8 cellular contexts compared by ENCODE assay signal in genomic region chr2:138503087-138503442, GRCh38. TPM values are rescaled to one million over a fixed set of nuclear protein-coding genes. Genes with fewer than 3 reads are reported as not detected.
DNase-seq lines count a peak whose midpoint lies in the region; ATAC-seq and TF ChIP-seq lines count a peak whose summit lies in the region.

No MANE protein-coding gene starts in this region.

- POLR2A ChIA-PET in activated naive CD8-positive, alpha-beta T cell treated with anti-CD3 and anti-CD28 coated beads, Interleukin-2, amount 10 ng/mL, durations not matched to agents 7 days and 5 days (lab: Charles Lee): no interaction called here

- WGBS in tibial nerve, 2 donors: 48 to 51% methylated on average over 2 of the region's 2 CpGs

- no peak for ATAC-seq in activated naive CD8-positive, alpha-beta T cell treated with anti-CD3 and anti-CD28 coated beads, Interleukin-2, amount 10 ng/mL, durations not matched to agents 7 days and 5 days (ENCODE audit: low read depth)
- ATAC-seq in esophagus mucosa: no peak
- ATAC-seq in GM21390 (IDR thresholded peaks at IDR 0.05; ENCODE audit: unreplicated experiment): no peak

- TF ChIP-seq POLR2A in tibial nerve (IDR thresholded peaks at IDR 0.05): no peak

- H3K27ac ChIP-seq in tibial nerve: peak overlapping the region in 3 of 4 donors; percentile 90 to 97 (median 93)

- TF ChIP-seq CTCF in GM12875 (IDR thresholded peaks at IDR 0.05; ENCODE audit: borderline replicate concordance, insufficient read depth, low read depth, low read length): no peak
- TF ChIP-seq CTCF in kidney epithelial cell (IDR thresholded peaks at IDR 0.05; ENCODE audit: insufficient read depth, low read length, poor library complexity, severe bottlenecking): no peak
- no peak for TF ChIP-seq CTCF in tibial nerve (IDR thresholded peaks at IDR 0.05)

- H3K4me3 ChIP-seq in GM12875 (ENCODE audit: low read depth, low read length) (peak overlapping the region; percentile 85), kidney epithelial cell (ENCODE audit: low read depth, low read length) (peak overlapping the region; percentile 78), tibial nerve (peak overlapping the region in 3 of 4 donors; percentile 79 to 80 (median 80))

- H3K27me3 ChIP-seq in kidney epithelial cell (ENCODE audit: control insufficient read depth, insufficient read depth, low read length): no peaks in the 10 kb centered on the region
- H3K27me3 ChIP-seq in tibial nerve: no peaks in the 10 kb centered on the region

- H3K4me3 Mint-ChIP-seq in IgD-negative memory B cell: peak overlapping the region; percentile 98 to 100 (median 99)
- peak overlapping the region; percentile 96 for H3K4me3 Mint-ChIP-seq in activated naive CD8-positive, alpha-beta T cell treated with anti-CD3 and anti-CD28 coated beads, Interleukin-2, amount 10 ng/mL, durations not matched to agents 7 days and 5 days

- no peaks in the 10 kb centered on the region for H3K36me3 ChIP-seq in kidney epithelial cell (ENCODE audit: control insufficient read depth, insufficient read depth, low read length)
- no peaks in the 10 kb centered on the region for H3K36me3 ChIP-seq in tibial nerve

- peaks cover 0 to 56% (median 15%) of the 10 kb centered on the region in 4 donors for H3K4me1 ChIP-seq in tibial nerve

- H3K36me3 Mint-ChIP-seq in IgD-negative memory B cell: peaks cover 4% of the 10 kb centered on the region
- H3K36me3 Mint-ChIP-seq in activated naive CD8-positive, alpha-beta T cell treated with anti-CD3 and anti-CD28 coated beads, Interleukin-2, amount 10 ng/mL, durations not matched to agents 7 days and 5 days: peaks cover 13% of the 10 kb centered on the region

- DNase-seq in activated naive CD8-positive, alpha-beta T cell treated with anti-CD3 and anti-CD28 coated beads, Interleukin-2, amount 10 ng/mL, durations not matched to agents 7 days and 5 days: no peak
- DNase-seq in kidney epithelial cell (ENCODE audit: low read depth): no peak
- no peak for DNase-seq in tibial nerve (ENCODE audit: low spot score in 2 of 2)
- DNase-seq in ureter (ENCODE audit: low spot score): no peak

- H3K4me1 Mint-ChIP-seq in IgD-negative memory B cell: peaks cover 31 to 49% (median 44%) of the 10 kb centered on the region in 3 donors
- H3K4me1 Mint-ChIP-seq in activated naive CD8-positive, alpha-beta T cell treated with anti-CD3 and anti-CD28 coated beads, Interleukin-2, amount 10 ng/mL, durations not matched to agents 7 days and 5 days: peaks cover 29% of the 10 kb centered on the region

- peak overlapping the region; percentile 93 to 99 (median 97) for H3K27ac Mint-ChIP-seq in IgD-negative memory B cell
- H3K27ac Mint-ChIP-seq in activated naive CD8-positive, alpha-beta T cell treated with anti-CD3 and anti-CD28 coated beads, Interleukin-2, amount 10 ng/mL, durations not matched to agents 7 days and 5 days: peak overlapping the region; percentile 93

- H3K9me3 ChIP-seq in tibial nerve: no peaks in the 10 kb centered on the region

- no peak for TF ChIP-seq EP300 in tibial nerve (IDR thresholded peaks at IDR 0.05)

- H3K9me3 Mint-ChIP-seq in IgD-negative memory B cell: no peaks in the 10 kb centered on the region
- no peaks in the 10 kb centered on the region for H3K9me3 Mint-ChIP-seq in activated naive CD8-positive, alpha-beta T cell treated with anti-CD3 and anti-CD28 coated beads, Interleukin-2, amount 10 ng/mL, durations not matched to agents 7 days and 5 days

- no peaks in the 10 kb centered on the region for H3K27me3 Mint-ChIP-seq in IgD-negative memory B cell
- H3K27me3 Mint-ChIP-seq in activated naive CD8-positive, alpha-beta T cell treated with anti-CD3 and anti-CD28 coated beads, Interleukin-2, amount 10 ng/mL, durations not matched to agents 7 days and 5 days: no peaks in the 10 kb centered on the region

RNA-seq across cellular contexts. Expression of gene SPOPL, which starts 1.5 kb away (rescaled TPM):
- polyA plus RNA-seq in IgD-negative memory B cell: 7.7 TPM
- total RNA-seq in activated naive CD8-positive, alpha-beta T cell treated with anti-CD3 and anti-CD28 coated beads, Interleukin-2, amount 10 ng/mL, durations not matched to agents 7 days and 5 days: 10 to 100 TPM; 17.1 to 17.4 TPM
- 13.7 and 19.3 TPM in 2 replicates for total RNA-seq in kidney epithelial cell
- 10 to 100 TPM; 15.9 to 22.7 (median 16.6) TPM for total RNA-seq in tibial nerve
- 8.8 TPM for total RNA-seq in esophagus mucosa
- total RNA-seq in ureter: 31.4 TPM
